10 cellular contexts compared by ENCODE assay signal in genomic region chr10:74021248-74022055, GRCh38. TPM values are rescaled to one million over a fixed set of nuclear protein-coding genes. Genes with fewer than 3 reads are reported as not detected.
DNase-seq lines count a peak whose midpoint lies in the region; ATAC-seq, FAIRE-seq and TF ChIP-seq lines count a peak whose summit lies in the region.
"Had no signal": no experiment of that assay in that cellular context is flagged by ENCODE, and none has a peak within 500 bp of the region (broad histone marks: within the 10 kb centered on the region; RNA-seq: fewer than 3 reads in every experiment).

No MANE protein-coding gene starts in this region.

- ATAC-seq in GM12878 (no peak), naive B cell (ENCODE audit: low read depth in 2 of 2) (no peak), HG03135 (IDR thresholded peaks at IDR 0.05; ENCODE audit: unreplicated experiment) (no peak)

- H3K9me3 ChIP-seq in GM12878 (replicated peaks; ENCODE audit: control insufficient read depth, insufficient read depth, low read length) (no peaks in the 10 kb centered on the region), spleen (no peaks in the 10 kb centered on the region)

- H3K4me3 ChIP-seq in GM12878 (no peak overlapping the region), spleen (no peak overlapping the region)

- no peaks in the 10 kb centered on the region for H3K4me1 ChIP-seq in GM12878 (ENCODE audit: control insufficient read depth, insufficient read depth, low read length)
- peaks cover 0 to 62% (median 26%) of the 10 kb centered on the region in 6 donors for H3K4me1 ChIP-seq in spleen

- no peaks in the 10 kb centered on the region for H3K79me2 ChIP-seq in GM12878 (ENCODE audit: control insufficient read depth, insufficient read depth, low read length)

- TF ChIP-seq POLR2A in GM12878 (IDR thresholded peaks at IDR 0.05; ENCODE audit: low read depth, low read length) = no peak
- TF ChIP-seq POLR2A in spleen (IDR thresholded peaks at IDR 0.05) = no peak

- H3K27me3 ChIP-seq in GM12878 (replicated peaks in 1 of 2; ENCODE audit: control insufficient read depth in 2 of 2, insufficient read depth in 2 of 2, low read length in 1 of 2) (no peaks in the 10 kb centered on the region), spleen (replicated peaks in 1 of 7) (no peaks in the 10 kb centered on the region)

- intact Hi-C loops in GM12878 (cut with micrococcal nuclease; ENCODE audit: unreplicated experiment) = no loop called here
- intact Hi-C loops in spleen (cut with DNase I; ENCODE audit: low total_unique reads) = no loop called here

- H3K27ac ChIP-seq in GM12878 (ENCODE audit: control insufficient read depth, insufficient read depth) (no peak overlapping the region), spleen (peak overlapping the region in 1 of 8 donors; percentile 33)

- TF ChIP-seq RAD21 in GM12878 (IDR thresholded peaks at IDR 0.05; ENCODE audit: insufficient read depth, low read depth, low read length) = no peak

- no peaks in the 10 kb centered on the region for H4K20me1 ChIP-seq in GM12878 (ENCODE audit: control insufficient read depth, insufficient read depth)

- RAD21 ChIA-PET in GM12878 (lab: Charles Lee; ENCODE audit: unreplicated experiment) = no interaction called here

- H3K27me3 Mint-ChIP-seq in HFFc6 (ENCODE audit: insufficient read depth) = peaks cover 2% of the 10 kb centered on the region; the same call in 1 of the 2 replicates
- H3K27me3 Mint-ChIP-seq in naive B cell = no peaks in the 10 kb centered on the region

- H3K4me1 Mint-ChIP-seq in HFFc6 (ENCODE audit: low read depth) = peaks cover 81% of the 10 kb centered on the region
- peaks cover 0 to 20% (median 17%) of the 10 kb centered on the region in 3 donors for H3K4me1 Mint-ChIP-seq in naive B cell

- in situ Hi-C loops in GM12878 (cut with MboI) = no loop called here

- POLR2A ChIA-PET in GM12878 (lab: Charles Lee) = interaction anchor here (0.6 kb wide), 1 partner anchor 1189 kb away, joined by 3 read pairs; the partner anchor contains the start of gene VDAC2

- no peak for FAIRE-seq in GM12878 (lab: Jason Lieb, UNC)

- TF ChIP-seq EP300 in GM12878 (IDR thresholded peaks at IDR 0.05; ENCODE audit: borderline replicate concordance in 1 of 2, control insufficient read depth in 1 of 2, low read depth in 2 of 2, low read length in 2 of 2) = no peak

- peak overlapping the region; percentile 84 for H3K27ac Mint-ChIP-seq in HFFc6
- peak overlapping the region in 4 of 6 donors; percentile 4 to 70 (median 37) for H3K27ac Mint-ChIP-seq in naive B cell

- no peak overlapping the region for H2AFZ ChIP-seq in GM12878 (ENCODE audit: control insufficient read depth, low read depth, low read length)

- 58% methylated on average over 4 of the region's 4 CpGs for WGBS in GM12878 (ENCODE audit: insufficient coverage, insufficient replicate concordance, low lambda C conversion rate, missing lambda C conversion rate)
- WGBS in spleen, 5 donors = 45 to 70% (median 51%) methylated on average over 4 of the region's 4 CpGs

- BruUV-seq in GM12878 (replicated peaks; lab: Mats Ljungman, UMichigan) = no TSS peak

- peak; percentile 22 for DNase-seq in AG08395 (ENCODE audit: low spot score)
- DNase-seq in HFFc6 = peak; percentile 63
- DNase-seq in GM12878 (ENCODE audit: low read depth, low spot score) = no peak
- no peak for DNase-seq in naive B cell
- no peak for DNase-seq in stimulated activated CD4-positive, alpha-beta T cell treated with anti-CD3 and anti-CD28 coated beads, Interleukin-12 subunit alpha, Interleukin-12 subunit beta, amount 100 ng/mL, for 4 hours
- no peak for DNase-seq in spleen
- no peak for DNase-seq in D341Med (ENCODE audit: low spot score)
- DNase-seq: DMS79, NCI-H446 treated with DMSO at 0.1 percent for 48 hours had no signal

- H3K9me3 Mint-ChIP-seq in HFFc6 (no peaks in the 10 kb centered on the region), naive B cell (no peaks in the 10 kb centered on the region)

- H3K36me3 ChIP-seq in GM12878 (ENCODE audit: control insufficient read depth in 2 of 2, insufficient read depth in 2 of 2, low read length in 1 of 2) (no peaks in the 10 kb centered on the region), spleen (peaks cover 0 to 10% (median 0%) of the 10 kb centered on the region in 6 donors)

- SMC1A ChIA-PET in GM12878 (lab: Charles Lee; ENCODE audit: uncharacterized antibody, unreplicated experiment) = interaction anchor here (0.6 to 1.9 kb wide), 11 partner anchors 10 to 1437 kb away, joined by 3 to 8 read pairs (median 4); no protein-coding TSS in a partner anchor

- CTCF ChIA-PET in GM12878 (lab: Yijun Ruan, JAX) = interaction anchor here (0.5 to 1.5 kb wide), 6 partner anchors 12 to 1248 kb away, joined by 3 to 5 read pairs (median 4); no protein-coding TSS in a partner anchor

- H3K4me2 ChIP-seq in GM12878 (ENCODE audit: control insufficient read depth, insufficient read depth) = no peak overlapping the region

- H3K36me3 Mint-ChIP-seq in HFFc6 (ENCODE audit: low read depth) (peaks cover 32% of the 10 kb centered on the region), naive B cell (peaks cover 0 to 9% of the 10 kb centered on the region in 2 donors)

- no peak for TF ChIP-seq CTCF in HFFc6 (IDR thresholded peaks at IDR 0.05)
- no peak for TF ChIP-seq CTCF in GM12878 (IDR thresholded peaks at IDR 0.05 in 2 of 3, conservative IDR thresholded peaks at IDR 0.05 in 1 of 3; ENCODE audit: control insufficient read depth in 2 of 3, extremely low read depth in 1 of 3, insufficient read depth in 1 of 3, low read depth in 3 of 3, low read length in 3 of 3)
- TF ChIP-seq CTCF in spleen (IDR thresholded peaks at IDR 0.05 in 8 of 11, conservative IDR thresholded peaks at IDR 0.05 in 3 of 11) = no peak

- no peak overlapping the region for H3K9ac ChIP-seq in GM12878 (ENCODE audit: control insufficient read depth, insufficient read depth, low read length)

- H3K4me3 Mint-ChIP-seq in HFFc6 = peak overlapping the region; percentile 82
- no peak overlapping the region for H3K4me3 Mint-ChIP-seq in naive B cell

TF ChIP-seq in GM12878, 131 proteins besides CTCF, POLR2A, EP300 and RAD21:
- no peak for TF ChIP-seq SUPT20H (IDR thresholded peaks at IDR 0.05; ENCODE audit: borderline replicate concordance, control insufficient read depth, low read depth, low read length)
- no peak for TF ChIP-seq BCLAF1 (IDR thresholded peaks at IDR 0.05)
- peak; percentile 47 for TF ChIP-seq JUNB (IDR thresholded peaks at IDR 0.05)
- TF ChIP-seq NFIC (IDR thresholded peaks at IDR 0.05; ENCODE audit: low read depth, low read length) = 0 out of 2 replicates have a peak, but pooled peaks have one; percentile 17
- no peak for TF ChIP-seq STAT3 (IDR thresholded peaks at IDR 0.05; ENCODE audit: low read depth, low read length)
- no peak for TF ChIP-seq TAF1 (IDR thresholded peaks at IDR 0.05; ENCODE audit: borderline replicate concordance, low read depth, low read length)

RNA-seq across cellular contexts. Expression of gene VCL, which starts 23.5 kb away (rescaled TPM):
- total RNA-seq in HFFc6 (2021; fragmentation: NEBNext Ultra II Directional; extraction: Animal tissue kit (Norgen Biotek cat#: 25700)) = 100 to 1,000 TPM; 366 to 443 (median 406) TPM
- total RNA-seq in GM12878 (2013; cell fraction: nucleolus; rRNA removed) = 9.7 and 9.8 TPM in 2 replicates
- 22.5 and 23.6 TPM in 2 replicates for total RNA-seq in GM12878 (2014; rRNA removed)
- total RNA-seq in GM12878 (2014; rRNA removed; fragmentation: Illumina TruSeq; extraction: Trizol) = 22.8 and 24.4 TPM in 2 replicates
- 49.3 and 54.6 TPM in 2 replicates for total RNA-seq in GM12878 (2021)
- polyA plus RNA-seq in GM12878 (2011; ENCODE audit: low read depth) = 5.7 TPM
- polyA plus RNA-seq in GM12878 (2011; rRNA removed) = 10.7 and 13.8 TPM in 2 replicates
- 9.2 and 9.9 TPM in 2 replicates for polyA plus RNA-seq in GM12878 (2011; cell fraction: cytosol; rRNA removed)
- 21.7 and 22.7 TPM in 2 replicates for polyA plus RNA-seq in GM12878 (2011; cell fraction: nucleus; rRNA removed)
- 6.3 and 7.6 TPM in 2 replicates for polyA plus RNA-seq in GM12878 (2012)
- 28.8 and 29.0 TPM in 2 replicates for polyA plus RNA-seq in GM12878 (2014; fragmentation: Illumina TruSeq; extraction: Trizol)
- 1 to 10 TPM; 6.7 to 9.2 TPM for polyA plus RNA-seq in GM12878 (2014; fragmentation: Nextera tagmentation; extraction: Ambion mirVana)
- 24.3 and 25.1 TPM in 2 replicates for polyA plus RNA-seq in GM12878 (2014; rRNA removed)
- 10 to 100 TPM; 38.4 to 39.0 TPM for polyA plus RNA-seq in GM12878 (2016; fragmentation: Nextera tagmentation; extraction: Ambion mirVana)
- 12.9 and 16.5 TPM in 2 replicates for polyA minus RNA-seq in GM12878 (2011; rRNA and poly(A)+ RNA removed)
- polyA minus RNA-seq in GM12878 (2011; cell fraction: cytosol; rRNA and poly(A)+ RNA removed) = 5.3 and 8.6 TPM in 2 replicates
- polyA minus RNA-seq in GM12878 (2011; cell fraction: nucleus; rRNA and poly(A)+ RNA removed) = 12.9 and 17.8 TPM in 2 replicates
- polyA plus RNA-seq in naive B cell (ENCODE audit: low read depth in 6 of 6) = 10 to 100 TPM; 17.1 to 27.6 (median 25.2) TPM
- total RNA-seq in spleen = 100 to 1,000 TPM in 3 of 7 donors, 10 to 100 TPM in 4; 42.9 to 214 (median 88.0) TPM
- polyA plus RNA-seq in spleen = 10 to 100 TPM in 1 of 3 donors, 1 to 10 TPM in 2; 8.8 to 13.6 (median 9.4) TPM

Comparison
In these comparisons a context has a peak if more than half of its experiments do, and no peak if none do; other contexts are left out.
1. DNase-seq: peak in AG08395 (single experiment) and HFFc6 (single experiment); none in GM12878 (single experiment), naive B cell (single experiment), stimulated activated CD4-positive, alpha-beta T cell treated with anti-CD3 and anti-CD28 coated beads, Interleukin-12 subunit alpha, Interleukin-12 subunit beta, amount 100 ng/mL, for 4 hours (single experiment), spleen (single experiment) and D341Med (single experiment).